12 cellular contexts compared by ENCODE assay signal in the genomic region with DNA sequence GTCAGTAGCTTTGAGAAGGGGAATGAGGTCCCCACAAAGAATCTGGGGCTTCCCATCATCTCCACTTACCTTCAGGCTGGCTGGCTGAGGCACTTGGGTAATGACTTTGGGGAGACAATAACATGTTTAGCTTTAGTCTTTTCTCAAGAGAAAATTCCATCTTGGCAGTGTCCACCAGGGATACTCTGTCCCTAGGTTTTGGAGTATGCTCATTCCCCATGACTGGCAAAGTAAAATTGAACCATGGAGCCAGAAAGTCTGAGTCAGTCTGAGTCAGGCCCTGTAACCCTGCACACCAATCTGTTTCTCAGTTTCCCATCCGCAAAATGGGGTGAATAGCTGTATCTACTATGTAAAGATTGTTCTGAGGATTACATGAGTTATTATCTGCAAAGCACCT. TPM values are rescaled to one million over a fixed set of nuclear protein-coding genes. Genes with fewer than 3 reads are reported as not detected.
A peak's percentile ranks its signal among the peaks of the same experiment; 100 is the strongest.
DNase-seq lines count a peak whose midpoint lies in the region; ATAC-seq and TF ChIP-seq lines count a peak whose summit lies in the region.
"Had no signal": no experiment of that assay in that cellular context is flagged by ENCODE, and none has a peak within 500 bp of the region (broad histone marks: within the 10 kb centered on the region; RNA-seq: fewer than 3 reads in every experiment).

No MANE protein-coding gene starts in this region.

- CTCF ChIA-PET in T-cell (lab: Charles Lee), result interaction anchor here in 1 of 2 donors (0.9 to 2.1 kb wide), 4 partner anchors 26 to 128 kb away, joined by 4 to 8 read pairs (median 6); no protein-coding TSS in a partner anchor

- H4K20me1 ChIP-seq in BLaER1, result peaks cover 42% of the 10 kb centered on the region
- peaks cover 13% of the 10 kb centered on the region for H4K20me1 ChIP-seq in DOHH2 (ENCODE audit: control insufficient read depth, insufficient read depth, low read depth, low read length)

- POLR2A ChIA-PET in T-cell (lab: Charles Lee), result no interaction called here

- peak overlapping the region; percentile 77 for H3K4me2 ChIP-seq in BLaER1
- H3K4me2 ChIP-seq in DOHH2 (ENCODE audit: low read length), result peak overlapping the region; percentile 32

- H3K36me3 Mint-ChIP-seq in T-cell, result peaks cover 37% of the 10 kb centered on the region
- peaks cover 11 to 35% (median 19%) of the 10 kb centered on the region in 3 donors for H3K36me3 Mint-ChIP-seq in immature natural killer cell

- TF ChIP-seq CTCF in DOHH2 (IDR thresholded peaks at IDR 0.05; ENCODE audit: low read depth, low read length, poor library complexity, severe bottlenecking), result no peak
- TF ChIP-seq CTCF in esophagus muscularis mucosa (IDR thresholded peaks at IDR 0.05), result no peak

- peak overlapping the region; percentile 72 for H3K27ac ChIP-seq in BLaER1
- no peak overlapping the region; the same call in 1 of the 2 replicates for H3K27ac ChIP-seq in DOHH2 (ENCODE audit: low read depth, low read length)
- H3K27ac ChIP-seq in esophagus muscularis mucosa (replicated peaks in 1 of 4), result no peak overlapping the region
- H3K27ac ChIP-seq: right atrium auricular region had no signal

- no peaks in the 10 kb centered on the region for H3F3A ChIP-seq in DOHH2 (ENCODE audit: control insufficient read depth, insufficient read depth)

- no peaks in the 10 kb centered on the region for H3K9me2 ChIP-seq in DOHH2 (replicated peaks; ENCODE audit: control insufficient read depth, low read length)

- TF ChIP-seq POLR2A in esophagus muscularis mucosa (IDR thresholded peaks at IDR 0.05; ENCODE audit: low read depth), result no peak

- H3K9me3 Mint-ChIP-seq in T-cell (no peaks in the 10 kb centered on the region), immature natural killer cell (no peaks in the 10 kb centered on the region)

- H3K36me3 ChIP-seq in BLaER1 (peaks cover 90% of the 10 kb centered on the region), DOHH2 (ENCODE audit: control insufficient read depth, low read length) (peaks cover 72% of the 10 kb centered on the region), esophagus muscularis mucosa (no peaks in the 10 kb centered on the region)
- H3K36me3 ChIP-seq: right atrium auricular region had no signal

- DNase-seq in T-cell (peak in 1 of 34 experiments; percentile 4), immature natural killer cell (no peak), NCI-H146 treated with DMSO at 0.1 percent for 48 hours (lab: John Stamatoyannopoulos, UW; ENCODE audit: unreplicated experiment) (no peak), left colon (no peak), esophagus muscularis mucosa (ENCODE audit: extremely low spot score) (no peak), COLO668 (lab: John Stamatoyannopoulos, UW; ENCODE audit: unreplicated experiment) (no peak)
- DNase-seq: DMS153, MM.1S, T1000 had no signal

- peak overlapping the region in 1 of 3 donors; percentile 70 for H3K4me3 Mint-ChIP-seq in T-cell
- no peak overlapping the region for H3K4me3 Mint-ChIP-seq in immature natural killer cell

- ATAC-seq in T-cell (replicated peaks in 1 of 4), result no peak
- ATAC-seq in left colon, result no peak

- no peak for TF ChIP-seq EP300 in esophagus muscularis mucosa (IDR thresholded peaks at IDR 0.05)

- H3K79me2 ChIP-seq in DOHH2 (ENCODE audit: control insufficient read depth, low read length), result peaks cover 96% of the 10 kb centered on the region

- no peaks in the 10 kb centered on the region for H3K27me3 ChIP-seq in BLaER1
- H3K27me3 ChIP-seq in DOHH2 (ENCODE audit: control insufficient read depth, low read length), result no peaks in the 10 kb centered on the region
- H3K27me3 ChIP-seq in esophagus muscularis mucosa, result peaks cover 0 to 7% (median 0%) of the 10 kb centered on the region in 4 donors
- H3K27me3 ChIP-seq: right atrium auricular region had no signal

- H3K27ac Mint-ChIP-seq in T-cell (peak overlapping the region; percentile 84 to 85), immature natural killer cell (peak overlapping the region; percentile 64 to 79 (median 75))

- intact Hi-C loops in left colon (cut with DNase I, micrococcal nuclease), result no loop called here
- intact Hi-C loops in esophagus muscularis mucosa (cut with DNase I), result no loop called here

- H3K9me3 ChIP-seq in BLaER1 (no peaks in the 10 kb centered on the region), DOHH2 (ENCODE audit: control insufficient read depth, insufficient read depth, low read length) (no peaks in the 10 kb centered on the region), esophagus muscularis mucosa (peaks cover 0 to 6% (median 0%) of the 10 kb centered on the region in 4 donors)
- H3K9me3 ChIP-seq: right atrium auricular region had no signal

- 75% methylated on average over 1 of the region's 1 CpG for WGBS in esophagus muscularis mucosa

- H3K4me1 ChIP-seq in BLaER1 (peaks cover 100% of the 10 kb centered on the region), DOHH2 (ENCODE audit: control insufficient read depth, low read length) (peaks cover 56% of the 10 kb centered on the region), esophagus muscularis mucosa (no peaks in the 10 kb centered on the region)
- H3K4me1 ChIP-seq: right atrium auricular region had no signal

- H3K4me3 ChIP-seq in BLaER1 (no peak overlapping the region), DOHH2 (ENCODE audit: low read length) (0 out of 2 replicates have a peak overlapping the region, but pooled peaks have one; percentile 4), esophagus muscularis mucosa (no peak overlapping the region)
- H3K4me3 ChIP-seq: right atrium auricular region had no signal

- H3K27me3 Mint-ChIP-seq in T-cell (no peaks in the 10 kb centered on the region), immature natural killer cell (ENCODE audit: low read depth in 3 of 3) (peaks cover 2 to 3% (median 2%) of the 10 kb centered on the region in 3 donors)

- H3K4me1 Mint-ChIP-seq in T-cell, result peaks cover 88 to 95% (median 93%) of the 10 kb centered on the region in 3 donors
- peaks cover 82 to 84% of the 10 kb centered on the region in 2 donors for H3K4me1 Mint-ChIP-seq in immature natural killer cell

- H3K9ac ChIP-seq in BLaER1, result no peak overlapping the region

RNA-seq across cellular contexts. Expression of a gene that starts 28.2 kb away (rescaled TPM):
- total RNA-seq in T-cell (100 to 1,000 TPM in 3 of 5 donors, 10 to 100 TPM in 2; 87.0 to 117 (median 104) TPM), left colon (10 to 100 TPM; 17.7 to 25.8 TPM), esophagus muscularis mucosa (10 to 100 TPM in 1 of 4 donors, 1 to 10 TPM in 3; 3.7 to 10.9 (median 5.6) TPM)
- 10 to 100 TPM in 2 of 3 donors, 1 to 10 TPM in 1; 6.2 to 25.2 (median 10.6) TPM for polyA plus RNA-seq in immature natural killer cell
